ENCODE assay signal across 11 cellular contexts in genomic region chr16:65071371-65072311, GRCh38. TPM values are rescaled to one million over a fixed set of nuclear protein-coding genes. Genes with fewer than 3 reads are reported as not detected.
DNase-seq lines count a peak whose midpoint lies in the region; FAIRE-seq and TF ChIP-seq lines count a peak whose summit lies in the region.
"Had no signal": no experiment of that assay in that cellular context is flagged by ENCODE, and none has a peak within 500 bp of the region (broad histone marks: within the 10 kb centered on the region; RNA-seq: fewer than 3 reads in every experiment).

No MANE protein-coding gene starts in this region.

- H2BK5ac ChIP-seq in H1 (ENCODE audit: low read depth, low read length), result no peak overlapping the region

- no peak overlapping the region for H3K14ac ChIP-seq in H1 (ENCODE audit: insufficient read length)

- H3K36me3 ChIP-seq in H1 (ENCODE audit: control insufficient read depth in 2 of 4, insufficient read depth in 4 of 4, low read length in 3 of 4), result no peaks in the 10 kb centered on the region
- H3K36me3 ChIP-seq in subcutaneous abdominal adipose tissue (ENCODE audit: control insufficient read depth in 5 of 5, insufficient read depth in 5 of 5, low read length in 5 of 5), result no peaks in the 10 kb centered on the region
- no peaks in the 10 kb centered on the region for H3K36me3 ChIP-seq in A673 (ENCODE audit: insufficient read depth, low read length, poor library complexity, severe bottlenecking)

- no peak for TF ChIP-seq RAD21 in H1 (IDR thresholded peaks at IDR 0.05 in 1 of 2, conservative IDR thresholded peaks at IDR 0.05 in 1 of 2; ENCODE audit: low read depth in 2 of 2, low read length in 2 of 2)

- H3K79me2 ChIP-seq in H1 (ENCODE audit: control insufficient read depth in 1 of 2, insufficient read depth in 2 of 2, low read length in 2 of 2), result no peaks in the 10 kb centered on the region

- no TSS peak for BruUV-seq in A673 (replicated peaks; lab: Mats Ljungman, UMichigan)

- TF ChIP-seq EP300 in H1 (IDR thresholded peaks at IDR 0.05; ENCODE audit: borderline replicate concordance in 1 of 2, low read depth in 2 of 2, low read length in 2 of 2), result no peak

- no peak overlapping the region for H3K56ac ChIP-seq in H1 (replicated peaks; ENCODE audit: insufficient read length, low read depth, low read length)

- H2AFZ ChIP-seq in H1 (ENCODE audit: low read length), result no peak overlapping the region

- no peak overlapping the region for H2BK15ac ChIP-seq in H1 (ENCODE audit: low read length)

- H3K4me1 ChIP-seq in H1 (replicated peaks in 1 of 4; ENCODE audit: control insufficient read depth in 3 of 4, insufficient read depth in 4 of 4, low read length in 3 of 4) (no peaks in the 10 kb centered on the region), subcutaneous abdominal adipose tissue (ENCODE audit: control insufficient read depth in 5 of 5, insufficient read depth in 5 of 5, low read length in 5 of 5) (peaks cover 6 to 18% (median 18%) of the 10 kb centered on the region in 5 donors), A673 (ENCODE audit: insufficient read depth, low read length, poor library complexity, severe bottlenecking) (peaks cover 44% of the 10 kb centered on the region)

- no peak overlapping the region for H3K4me3 ChIP-seq in H1 (ENCODE audit: extremely low read depth in 1 of 4, insufficient read depth in 2 of 4, low read depth in 3 of 4, low read length in 4 of 4)
- peak overlapping the region in 4 of 5 donors; percentile 32 to 51 (median 40) for H3K4me3 ChIP-seq in subcutaneous abdominal adipose tissue (ENCODE audit: low read depth in 1 of 5, low read length in 5 of 5)
- H3K4me3 ChIP-seq in A673 (ENCODE audit: low read depth, low read length, poor library complexity, severe bottlenecking), result no peak overlapping the region

- no peak overlapping the region for H4K5ac ChIP-seq in H1 (ENCODE audit: insufficient read length, low read depth, low read length)

- 94% methylated on average over 26 of the region's 26 CpGs; no CpG with 5 or more reads in 1 of the 2 experiments for WGBS in H1 (ENCODE audit: extremely low coverage in 1 of 2, insufficient coverage in 1 of 2, insufficient read length in 1 of 2, insufficient replicate concordance in 2 of 2, low coverage in 1 of 2, low lambda C conversion rate in 2 of 2, missing lambda C conversion rate in 1 of 2), 2 experiments

- no peaks in the 10 kb centered on the region for H3K9me3 ChIP-seq in H1 (ENCODE audit: insufficient read depth in 2 of 2, low read depth in 1 of 2, low read length in 1 of 2)
- H3K9me3 ChIP-seq in subcutaneous abdominal adipose tissue (ENCODE audit: control insufficient read depth in 5 of 5, low read length in 5 of 5), result no peaks in the 10 kb centered on the region
- no peaks in the 10 kb centered on the region for H3K9me3 ChIP-seq in A673 (ENCODE audit: low read depth, low read length, poor library complexity, severe bottlenecking)

- no peak for TF ChIP-seq POLR2A in H1 (IDR thresholded peaks at IDR 0.05; ENCODE audit: control extremely low read depth in 1 of 2, low read depth in 2 of 2, low read length in 2 of 2)

- H3K27me3 ChIP-seq in H1 (replicated peaks in 1 of 4; ENCODE audit: control insufficient read depth in 3 of 4, extremely low read depth in 1 of 4, insufficient read depth in 3 of 4, low read length in 3 of 4), result no peaks in the 10 kb centered on the region
- H3K27me3 ChIP-seq in subcutaneous abdominal adipose tissue (ENCODE audit: control insufficient read depth in 5 of 5, insufficient read depth in 4 of 5, low read length in 5 of 5), result no peaks in the 10 kb centered on the region
- no peaks in the 10 kb centered on the region for H3K27me3 ChIP-seq in A673 (replicated peaks; ENCODE audit: insufficient read depth, low read depth, low read length, poor library complexity)

- H3K27ac ChIP-seq in H1 (ENCODE audit: low read depth, low read length) (no peak overlapping the region), subcutaneous abdominal adipose tissue (ENCODE audit: low read depth, low read length) (peak overlapping the region; percentile 71), A673 (ENCODE audit: low read depth, low read length, poor library complexity, severe bottlenecking) (no peak overlapping the region)
- H3K27ac ChIP-seq: HL-60 had no signal

- no peaks in the 10 kb centered on the region for H3K23me2 ChIP-seq in H1 (ENCODE audit: low read depth, low read length)

- H3K4ac ChIP-seq in H1 (replicated peaks; ENCODE audit: insufficient read length, low read depth, low read length), result no peak overlapping the region

- no peaks in the 10 kb centered on the region for H3K79me1 ChIP-seq in H1 (ENCODE audit: low read depth, low read length)

- H4K20me1 ChIP-seq in H1 (replicated peaks in 1 of 2; ENCODE audit: control insufficient read depth in 1 of 2, insufficient read depth in 2 of 2, low read length in 2 of 2), result no peaks in the 10 kb centered on the region

- no peak for FAIRE-seq in H1 (lab: Jason Lieb, UNC)

- no peak overlapping the region for H3K18ac ChIP-seq in H1 (ENCODE audit: extremely low read depth, low read length)

- H3K23ac ChIP-seq in H1 (ENCODE audit: insufficient read length), result no peak overlapping the region

- no peak overlapping the region for H2BK12ac ChIP-seq in H1 (ENCODE audit: low read depth, low read length)

- TF ChIP-seq CTCF in H1 (IDR thresholded peaks at IDR 0.05; ENCODE audit: control extremely low read depth in 1 of 3, insufficient read depth in 1 of 3, low read depth in 1 of 3, low read length in 3 of 3), result no peak
- TF ChIP-seq CTCF in A673 (conservative IDR thresholded peaks at IDR 0.05; ENCODE audit: low read depth, low read length), result no peak

- no peak overlapping the region for H3K4me2 ChIP-seq in H1 (ENCODE audit: insufficient read depth in 1 of 2, low read depth in 2 of 2, low read length in 2 of 2)

- no peak overlapping the region; the same call in 1 of the 2 replicates for H2BK20ac ChIP-seq in H1 (ENCODE audit: low read length)

- CTCF ChIA-PET in H1 (lab: Charles Lee; ENCODE audit: partially characterized antibody) (no interaction called here), A673 (lab: Charles Lee) (no interaction called here)

- 0 out of 2 replicates have a peak overlapping the region, but pooled peaks have one; percentile 6 for H4K8ac ChIP-seq in H1 (ENCODE audit: extremely low read depth, insufficient read depth, low read length)

- intact Hi-C loops in A673 (cut with micrococcal nuclease; ENCODE audit: unreplicated experiment), result no loop called here

- no peak overlapping the region for H3K9ac ChIP-seq in H1 (replicated peaks in 1 of 4; ENCODE audit: extremely low read depth in 1 of 4, low read depth in 3 of 4, low read length in 3 of 4)
- H3K9ac ChIP-seq in subcutaneous abdominal adipose tissue (ENCODE audit: low read length in 5 of 5), result peak overlapping the region in 1 of 5 donors; percentile 3

- no peak overlapping the region for H4K91ac ChIP-seq in H1 (replicated peaks; ENCODE audit: insufficient read length, low read length)

- DNase-seq in M059J (ENCODE audit: low read depth), result peak; percentile 75
- no peak for DNase-seq in H1 (ENCODE audit: low read depth in 1 of 2, low spot score in 2 of 2)
- peak; percentile 93 for DNase-seq in medulla oblongata (ENCODE audit: extremely low spot score)
- DNase-seq in A673 (ENCODE audit: low spot score), result no peak
- DNase-seq in SKM-1 treated with dmso at 0.1 percent for 144 hours (lab: John Stamatoyannopoulos, UW; ENCODE audit: unreplicated experiment), result no peak
- no peak for DNase-seq in NCI-H226
- no peak for DNase-seq in NCI-H510A treated with DMSO at 0.1 percent for 48 hours (lab: John Stamatoyannopoulos, UW)
- DNase-seq: activated CD4-positive, CD25-positive, alpha-beta regulatory T cell treated with anti-CD3 and anti-CD28 coated beads, Interleukin-2, amount 50 U/mL, for 72 hours; NCI-H69 had no signal

- POLR2A ChIA-PET in H1 (lab: Charles Lee; ENCODE audit: partially characterized antibody), result no interaction called here
- POLR2A ChIA-PET in A673 (lab: Charles Lee; ENCODE audit: low non-redundant PET), result no interaction called here

- no peak overlapping the region for H2BK120ac ChIP-seq in H1 (replicated peaks; ENCODE audit: low read depth, low read length)

- no peak overlapping the region for H2AK5ac ChIP-seq in H1 (ENCODE audit: low read depth, low read length)

TF ChIP-seq in H1, 55 proteins besides CTCF, POLR2A, EP300 and RAD21:
- TF ChIP-seq ATF3 (IDR thresholded peaks at IDR 0.05; ENCODE audit: insufficient read depth, low read depth, low read length) (no peak), USF2 (IDR thresholded peaks at IDR 0.05; ENCODE audit: low read length) (no peak), BRCA1 (IDR thresholded peaks at IDR 0.05; ENCODE audit: low read depth, low read length) (no peak), CBX5 (IDR thresholded peaks at IDR 0.05; ENCODE audit: low read depth, low read length) (no peak)

RNA-seq across cellular contexts. Expression of gene CDH11, which starts 50.2 kb away (rescaled TPM):
- total RNA-seq in M059J (2014; rRNA removed; shearing (Covaris generic)), result 90.8 and 139 TPM in 2 replicates
- 8.4 and 8.7 TPM in 2 replicates for total RNA-seq in H1 (2021; fragmentation: NEBNext Ultra II Directional; extraction: Animal tissue kit (Norgen Biotek cat#: 25700))
- polyA plus RNA-seq in H1 (2011; rRNA removed), result 3.3 and 6.7 TPM in 2 replicates
- 5.5 TPM for polyA plus RNA-seq in H1 (2011; cell fraction: cytosol; rRNA removed)
- 8.1 TPM for polyA plus RNA-seq in H1 (2011; cell fraction: nucleus; rRNA removed)
- 4.9 to 7.7 TPM (median 6.0 TPM) in 4 replicates for polyA plus RNA-seq in H1 (2012, experiment 1 of 2)
- polyA plus RNA-seq in H1 (2012, experiment 2 of 2), result 0.62 TPM
- polyA plus RNA-seq in H1 (2013, experiment 1 of 2), result 2.3 TPM
- 2.3 TPM for polyA plus RNA-seq in H1 (2013, experiment 2 of 2)
- polyA minus RNA-seq in H1 (2011; rRNA and poly(A)+ RNA removed), result 12.9 and 16.7 TPM in 2 replicates
- 15.4 TPM for polyA minus RNA-seq in H1 (2011; cell fraction: cytosol; rRNA and poly(A)+ RNA removed)
- polyA minus RNA-seq in H1 (2011; cell fraction: nucleus; rRNA and poly(A)+ RNA removed), result 16.4 TPM
- total RNA-seq in A673 (2021), result 297 and 319 TPM in 2 replicates

Comparison
In these comparisons a context has a peak if more than half of its experiments do, and no peak if none do; other contexts are left out.
1. DNase-seq: peak in M059J (single experiment) and medulla oblongata (single experiment); none in H1 (0 of 2), A673 (single experiment), SKM-1 treated with dmso at 0.1 percent for 144 hours (single experiment), NCI-H226 (single experiment) and NCI-H510A treated with DMSO at 0.1 percent for 48 hours (single experiment).
2. H3K4me3 ChIP-seq: peak in subcutaneous abdominal adipose tissue (4 of 5); none in H1 (0 of 4) and A673 (single experiment).